ENCODE assay signal across 8 cellular contexts in genomic region chr17:15502315-15503112, GRCh38.
A peak's percentile ranks its signal among the peaks of the same experiment; 100 is the strongest.
DNase-seq lines count a peak whose midpoint lies in the region; ATAC-seq lines count a peak whose summit lies in the region.

No MANE protein-coding gene starts in this region.

- H3K27me3 ChIP-seq in mucosa of rectum (ENCODE audit: control insufficient read depth in 2 of 2, insufficient read depth in 2 of 2, low read length in 2 of 2), result no peaks in the 10 kb centered on the region

- peak; percentile 33 for DNase-seq in NCI-H1436 (lab: John Stamatoyannopoulos, UW)
- DNase-seq in NCI-H1436 treated with DMSO at 0.1 percent for 48 hours (lab: John Stamatoyannopoulos, UW), result no peak
- peak; percentile 54 for DNase-seq in NCI-H748 (lab: John Stamatoyannopoulos, UW; ENCODE audit: unreplicated experiment)
- peak; percentile 90 for DNase-seq in activated CD8-positive, alpha-beta memory T cell treated with anti-CD3 and anti-CD28 coated beads, Interleukin-2, amount 50 U/mL, for 48 hours
- DNase-seq in epidermal melanocyte (ENCODE audit: insufficient read length, low spot score), result peak; percentile 90
- DNase-seq in stimulated activated CD8-positive, alpha-beta memory T cell treated with anti-CD3 and anti-CD28 coated beads, Interleukin-4, amount 100 ng/mL, for 1 hour (ENCODE audit: low read depth in 2 of 2, low spot score in 1 of 2), result peak; percentile 29 to 43

- peak overlapping the region in 1 of 2 donors; percentile 52 for H3K9ac ChIP-seq in mucosa of rectum (ENCODE audit: low read depth in 1 of 2, low read length in 2 of 2)

- peak overlapping the region; percentile 59 for H3K27ac ChIP-seq in mucosa of rectum (ENCODE audit: low read depth in 2 of 2, low read length in 2 of 2)

- H3K4me3 ChIP-seq in mucosa of rectum (ENCODE audit: low read length in 2 of 2), result peak overlapping the region in 1 of 2 donors; percentile 56

- peaks cover 0 to 3% of the 10 kb centered on the region in 2 donors for H3K4me1 ChIP-seq in mucosa of rectum (ENCODE audit: control insufficient read depth in 2 of 2, insufficient read depth in 2 of 2, low read length in 2 of 2)

- no peaks in the 10 kb centered on the region for H3K9me3 ChIP-seq in mucosa of rectum (ENCODE audit: control insufficient read depth in 2 of 2, low read length in 2 of 2)

- peak; percentile 92 for ATAC-seq in HG02884 (IDR thresholded peaks at IDR 0.05; ENCODE audit: unreplicated experiment)

- peaks cover 0 to 4% of the 10 kb centered on the region in 2 donors for H3K36me3 ChIP-seq in mucosa of rectum (ENCODE audit: control insufficient read depth in 2 of 2, insufficient read depth in 2 of 2, low read length in 2 of 2)
